1 cellular context compared by ENCODE assay signal in genomic region chr4:2269206-2269531, GRCh38.
TF ChIP-seq lines count a peak whose summit lies in the region.

No MANE protein-coding gene starts in this region.

TF ChIP-seq in H1, 55 proteins besides CTCF, POLR2A, EP300 and RAD21:
- TF ChIP-seq GABPA (IDR thresholded peaks at IDR 0.05; ENCODE audit: borderline replicate concordance, insufficient read depth, low read length), result peak; percentile 52; the same call in 1 of the 2 replicates
- no peak for TF ChIP-seq E2F6 (IDR thresholded peaks at IDR 0.05)
